In genomic region chr10:16902606-16903005, GRCh38 we compare ENCODE assay signal across 17 cellular contexts.
A peak's percentile ranks its signal among the peaks of the same experiment; 100 is the strongest.
DNase-seq lines count a peak whose midpoint lies in the region; ATAC-seq, FAIRE-seq and TF ChIP-seq lines count a peak whose summit lies in the region.
"Had no signal": no experiment of that assay in that cellular context is flagged by ENCODE, and none has a peak within 500 bp of the region (broad histone marks: within the 10 kb centered on the region; RNA-seq: fewer than 3 reads in every experiment).

No MANE protein-coding gene starts in this region.

- CTCF ChIA-PET in H1 (lab: Charles Lee; ENCODE audit: partially characterized antibody), result no interaction called here

- 76% methylated on average over 1 of the region's 1 CpG; no CpG with 5 or more reads in 1 of the 2 experiments for WGBS in H1 (ENCODE audit: extremely low coverage in 1 of 2, insufficient coverage in 1 of 2, insufficient read length in 1 of 2, insufficient replicate concordance in 2 of 2, low coverage in 1 of 2, low lambda C conversion rate in 2 of 2, missing lambda C conversion rate in 1 of 2), 2 experiments

- no peak overlapping the region; a peak in 1 of 4 replicates for H3K4me2 ChIP-seq in H1 (ENCODE audit: insufficient read depth in 1 of 2, low read depth in 2 of 2, low read length in 2 of 2)
- H3K4me2 ChIP-seq: PC-9 had no signal

- H3K4ac ChIP-seq in H1 (replicated peaks; ENCODE audit: insufficient read length, low read depth, low read length), result no peak overlapping the region

- H3K9ac ChIP-seq in H1 (replicated peaks in 1 of 4; ENCODE audit: extremely low read depth in 1 of 4, low read depth in 3 of 4, low read length in 3 of 4), result no peak overlapping the region

- H4K5ac ChIP-seq in H1 (ENCODE audit: insufficient read length, low read depth, low read length), result no peak overlapping the region

- H4K8ac ChIP-seq in H1 (ENCODE audit: extremely low read depth, insufficient read depth, low read length), result no peak overlapping the region

- H2AFZ ChIP-seq in H1 (ENCODE audit: low read length), result no peak overlapping the region
- H2AFZ ChIP-seq: PC-9 had no signal

- no peak for TF ChIP-seq CTCF in H1 (IDR thresholded peaks at IDR 0.05; ENCODE audit: control extremely low read depth in 1 of 3, insufficient read depth in 1 of 3, low read depth in 1 of 3, low read length in 3 of 3)

- H3K9me3 ChIP-seq in H1 (ENCODE audit: insufficient read depth in 2 of 2, low read depth in 1 of 2, low read length in 1 of 2), result no peaks in the 10 kb centered on the region
- H3K9me3 ChIP-seq: body of pancreas had no signal

- no peaks in the 10 kb centered on the region for H3K27me3 ChIP-seq in H1 (replicated peaks in 1 of 4; ENCODE audit: control insufficient read depth in 3 of 4, extremely low read depth in 1 of 4, insufficient read depth in 3 of 4, low read length in 3 of 4)
- H3K27me3 ChIP-seq: body of pancreas had no signal

- peak overlapping the region; percentile 49 for H4K91ac ChIP-seq in H1 (replicated peaks; ENCODE audit: insufficient read length, low read length)

- peak; percentile 76 for ATAC-seq in GM21717 (IDR thresholded peaks at IDR 0.05; ENCODE audit: unreplicated experiment)
- ATAC-seq in GM19328 (IDR thresholded peaks at IDR 0.05; ENCODE audit: unreplicated experiment), result no peak
- ATAC-seq in GM18870 (IDR thresholded peaks at IDR 0.05; ENCODE audit: unreplicated experiment), result no peak
- ATAC-seq in sciatic nerve, result no peak
- ATAC-seq: body of pancreas had no signal

- H4K20me1 ChIP-seq in H1 (replicated peaks in 1 of 2; ENCODE audit: control insufficient read depth in 1 of 2, insufficient read depth in 2 of 2, low read length in 2 of 2), result no peaks in the 10 kb centered on the region

- H3K56ac ChIP-seq in H1 (replicated peaks; ENCODE audit: insufficient read length, low read depth, low read length), result no peak overlapping the region

- H2BK12ac ChIP-seq in H1 (ENCODE audit: low read depth, low read length), result no peak overlapping the region

- peak; percentile 13 for FAIRE-seq in H1 (lab: Jason Lieb, UNC)

- H3K79me2 ChIP-seq in H1 (ENCODE audit: control insufficient read depth in 1 of 2, insufficient read depth in 2 of 2, low read length in 2 of 2), result no peaks in the 10 kb centered on the region

- H2BK120ac ChIP-seq in H1 (replicated peaks; ENCODE audit: low read depth, low read length), result no peak overlapping the region

- H3K23ac ChIP-seq in H1 (ENCODE audit: insufficient read length), result no peak overlapping the region

- no peaks in the 10 kb centered on the region for H3K23me2 ChIP-seq in H1 (ENCODE audit: low read depth, low read length)

- H3K18ac ChIP-seq in H1 (ENCODE audit: extremely low read depth, low read length), result peak overlapping the region; percentile 53; the same call in 1 of the 2 replicates

- no peak for TF ChIP-seq POLR2A in H1 (IDR thresholded peaks at IDR 0.05; ENCODE audit: control extremely low read depth in 1 of 2, low read depth in 2 of 2, low read length in 2 of 2)

- no peak for TF ChIP-seq RAD21 in H1 (IDR thresholded peaks at IDR 0.05 in 1 of 2, conservative IDR thresholded peaks at IDR 0.05 in 1 of 2; ENCODE audit: low read depth in 2 of 2, low read length in 2 of 2)

- H2BK15ac ChIP-seq in H1 (ENCODE audit: low read length), result no peak overlapping the region

- POLR2A ChIA-PET in H1 (lab: Charles Lee; ENCODE audit: partially characterized antibody), result no interaction called here

- no peaks in the 10 kb centered on the region for H3K79me1 ChIP-seq in H1 (ENCODE audit: low read depth, low read length)

- DNase-seq in activated CD4-positive, alpha-beta T cell treated with anti-CD3 and anti-CD28 coated beads for 48 hours, result peak; percentile 37
- no peak for DNase-seq in activated CD4-positive, alpha-beta T cell treated with anti-CD3 and anti-CD28 coated beads, Interleukin-2, amount 50 U/mL, for 4 hours
- peak; percentile 44 for DNase-seq in RPMI7951 (ENCODE audit: low read depth)
- no peak for DNase-seq in H1 (ENCODE audit: low read depth in 1 of 2, low spot score in 2 of 2)
- no peak for DNase-seq in sciatic nerve (ENCODE audit: low spot score)
- DNase-seq: activated CD4-positive, CD25-positive, alpha-beta regulatory T cell; activated effector memory CD4-positive, alpha-beta T cell treated with anti-CD3 and anti-CD28 coated beads, Interleukin-2, amount 50 U/mL, for 16 hours; body of pancreas; DMS79; glutamatergic neuron; midbrain; NCI-H1694; NCI-H510A treated with DMSO at 0.1 percent for 48 hours; PC-9 had no signal

- H2BK20ac ChIP-seq in H1 (ENCODE audit: low read length), result no peak overlapping the region

- H3K36me3 ChIP-seq in H1 (ENCODE audit: control insufficient read depth in 2 of 4, insufficient read depth in 4 of 4, low read length in 3 of 4), result no peaks in the 10 kb centered on the region

- H3K14ac ChIP-seq in H1 (ENCODE audit: insufficient read length), result no peak overlapping the region

- no peak overlapping the region for H3K27ac ChIP-seq in H1 (ENCODE audit: low read depth, low read length)
- H3K27ac ChIP-seq: body of pancreas, PC-9 had no signal

- no peak for TF ChIP-seq EP300 in H1 (IDR thresholded peaks at IDR 0.05; ENCODE audit: borderline replicate concordance in 1 of 2, low read depth in 2 of 2, low read length in 2 of 2)

- intact Hi-C loops in sciatic nerve (cut with DNase I), result no loop called here

- H3K4me3 ChIP-seq in H1 (ENCODE audit: extremely low read depth in 1 of 4, insufficient read depth in 2 of 4, low read depth in 3 of 4, low read length in 4 of 4), result no peak overlapping the region
- H3K4me3 ChIP-seq: body of pancreas, PC-9 had no signal

- H3K4me1 ChIP-seq in H1 (replicated peaks in 1 of 4; ENCODE audit: control insufficient read depth in 3 of 4, insufficient read depth in 4 of 4, low read length in 3 of 4), result peaks cover 0 to 12% (median 4%) of the 10 kb centered on the region in 4 experiments; a peak in 3 of 7 replicates
- H3K4me1 ChIP-seq: body of pancreas had no signal

- no peak overlapping the region for H2AK5ac ChIP-seq in H1 (ENCODE audit: low read depth, low read length)

- H2BK5ac ChIP-seq in H1 (ENCODE audit: low read depth, low read length), result no peak overlapping the region

Comparison
In these comparisons a context has a peak if more than half of its experiments do, and no peak if none do; other contexts are left out.
1. DNase-seq: peak in activated CD4-positive, alpha-beta T cell treated with anti-CD3 and anti-CD28 coated beads for 48 hours (single experiment) and RPMI7951 (single experiment); none in activated CD4-positive, alpha-beta T cell treated with anti-CD3 and anti-CD28 coated beads, Interleukin-2, amount 50 U/mL, for 4 hours (0 of 2), H1 (0 of 2) and sciatic nerve (single experiment).